Comparison of ENCODE assay signal across 7 cellular contexts in genomic region chr5:154858972-154859950, GRCh38. TPM values are rescaled to one million over a fixed set of nuclear protein-coding genes. Genes with fewer than 3 reads are reported as not detected.
DNase-seq lines count a peak whose midpoint lies in the region; ATAC-seq and TF ChIP-seq lines count a peak whose summit lies in the region.

No MANE protein-coding gene starts in this region.

- H3K9me3 Mint-ChIP-seq in activated naive CD4-positive, alpha-beta T cell treated with anti-CD3 and anti-CD28 coated beads, Interleukin-2, amount 50 U/mL, for 72 hours = no peaks in the 10 kb centered on the region
- no peaks in the 10 kb centered on the region for H3K9me3 Mint-ChIP-seq in stimulated activated memory B cell treated with anti-CD40 and anti-IgM and Interleukin-4, amounts not matched to agents 10 μg/mL and 1 μg/mL and 100 μg/mL, for 72 hours

- DNase-seq in LNCaP clone FGC (ENCODE audit: low read depth) = no peak
- no peak for DNase-seq in activated naive CD4-positive, alpha-beta T cell treated with anti-CD3 and anti-CD28 coated beads, Interleukin-2, amount 50 U/mL, for 72 hours (ENCODE audit: low spot score in 2 of 2)
- DNase-seq in NCI-H2081 treated with DMSO at 0.1 percent for 48 hours (lab: John Stamatoyannopoulos, UW) = no peak

- H3K27me3 Mint-ChIP-seq in stimulated activated memory B cell treated with anti-CD40 and anti-IgM and Interleukin-4, amounts not matched to agents 10 μg/mL and 1 μg/mL and 100 μg/mL, for 72 hours = no peaks in the 10 kb centered on the region

- no peaks in the 10 kb centered on the region for H3K36me3 ChIP-seq in iPS-15b (ENCODE audit: control insufficient read depth, insufficient read depth, low read length)

- peak overlapping the region; percentile 87 for H3K9ac ChIP-seq in iPS-15b (ENCODE audit: low read depth, low read length)

- peak overlapping the region; percentile 91 to 96 for H3K27ac Mint-ChIP-seq in activated naive CD4-positive, alpha-beta T cell treated with anti-CD3 and anti-CD28 coated beads, Interleukin-2, amount 50 U/mL, for 72 hours
- H3K27ac Mint-ChIP-seq in stimulated activated memory B cell treated with anti-CD40 and anti-IgM and Interleukin-4, amounts not matched to agents 10 μg/mL and 1 μg/mL and 100 μg/mL, for 72 hours = peak overlapping the region; percentile 93

- peaks cover 52% of the 10 kb centered on the region for H3K4me1 Mint-ChIP-seq in stimulated activated memory B cell treated with anti-CD40 and anti-IgM and Interleukin-4, amounts not matched to agents 10 μg/mL and 1 μg/mL and 100 μg/mL, for 72 hours

- no peak for TF ChIP-seq CTCF in LNCaP clone FGC (IDR thresholded peaks at IDR 0.05; ENCODE audit: control insufficient read depth, extremely low read depth, insufficient read depth)

- peak overlapping the region; percentile 92 for H3K4me3 Mint-ChIP-seq in stimulated activated memory B cell treated with anti-CD40 and anti-IgM and Interleukin-4, amounts not matched to agents 10 μg/mL and 1 μg/mL and 100 μg/mL, for 72 hours

- no peaks in the 10 kb centered on the region for H3K27me3 ChIP-seq in iPS-15b (ENCODE audit: control insufficient read depth, insufficient read depth, low read length)

- H3K4me3 ChIP-seq in LNCaP clone FGC (ENCODE audit: low read depth, low read length) = peak overlapping the region; percentile 68
- H3K4me3 ChIP-seq in iPS-15b (ENCODE audit: low read depth, low read length) = peak overlapping the region; percentile 98

- H3K9me3 ChIP-seq in iPS-15b (ENCODE audit: control insufficient read depth, insufficient read depth, low read length) = no peaks in the 10 kb centered on the region

- peaks cover 9% of the 10 kb centered on the region for H3K4me1 ChIP-seq in iPS-15b (ENCODE audit: control insufficient read depth, insufficient read depth, low read length)

- ATAC-seq in GM18505 (IDR thresholded peaks at IDR 0.05; ENCODE audit: unreplicated experiment) (no peak), GM19395 (IDR thresholded peaks at IDR 0.05; ENCODE audit: unreplicated experiment) (no peak)
- ATAC-seq in activated naive CD4-positive, alpha-beta T cell treated with anti-CD3 and anti-CD28 coated beads, Interleukin-2, amount 50 U/mL, for 72 hours = no peak
- ATAC-seq in stimulated activated memory B cell treated with anti-CD40 and anti-IgM and Interleukin-4, amounts not matched to agents 10 μg/mL and 1 μg/mL and 100 μg/mL, for 72 hours = peak; percentile 17

- H3K36me3 Mint-ChIP-seq in activated naive CD4-positive, alpha-beta T cell treated with anti-CD3 and anti-CD28 coated beads, Interleukin-2, amount 50 U/mL, for 72 hours = peaks cover 24 to 54% of the 10 kb centered on the region in 2 donors
- H3K36me3 Mint-ChIP-seq in stimulated activated memory B cell treated with anti-CD40 and anti-IgM and Interleukin-4, amounts not matched to agents 10 μg/mL and 1 μg/mL and 100 μg/mL, for 72 hours = peaks cover 7% of the 10 kb centered on the region

- peak; percentile 33 for TF ChIP-seq POLR2A in GM18505 (IDR thresholded peaks at IDR 0.05; ENCODE audit: borderline replicate concordance, extremely low read depth, insufficient read depth, insufficient read length)

RNA-seq across cellular contexts. Expression of gene CNOT8, which starts 0.8 kb away (rescaled TPM):
- 10 to 100 TPM; 76.4 to 92.3 TPM for total RNA-seq in activated naive CD4-positive, alpha-beta T cell treated with anti-CD3 and anti-CD28 coated beads, Interleukin-2, amount 50 U/mL, for 72 hours

RNA-seq across cellular contexts. Expression of gene FAXDC2, which starts 8.9 kb away (rescaled TPM):
- total RNA-seq in activated naive CD4-positive, alpha-beta T cell treated with anti-CD3 and anti-CD28 coated beads, Interleukin-2, amount 50 U/mL, for 72 hours = under 1 TPM in 1 of 2 donors, not detected in 1; 0.57 TPM
